23 cellular contexts compared by ENCODE assay signal in the genomic region with DNA sequence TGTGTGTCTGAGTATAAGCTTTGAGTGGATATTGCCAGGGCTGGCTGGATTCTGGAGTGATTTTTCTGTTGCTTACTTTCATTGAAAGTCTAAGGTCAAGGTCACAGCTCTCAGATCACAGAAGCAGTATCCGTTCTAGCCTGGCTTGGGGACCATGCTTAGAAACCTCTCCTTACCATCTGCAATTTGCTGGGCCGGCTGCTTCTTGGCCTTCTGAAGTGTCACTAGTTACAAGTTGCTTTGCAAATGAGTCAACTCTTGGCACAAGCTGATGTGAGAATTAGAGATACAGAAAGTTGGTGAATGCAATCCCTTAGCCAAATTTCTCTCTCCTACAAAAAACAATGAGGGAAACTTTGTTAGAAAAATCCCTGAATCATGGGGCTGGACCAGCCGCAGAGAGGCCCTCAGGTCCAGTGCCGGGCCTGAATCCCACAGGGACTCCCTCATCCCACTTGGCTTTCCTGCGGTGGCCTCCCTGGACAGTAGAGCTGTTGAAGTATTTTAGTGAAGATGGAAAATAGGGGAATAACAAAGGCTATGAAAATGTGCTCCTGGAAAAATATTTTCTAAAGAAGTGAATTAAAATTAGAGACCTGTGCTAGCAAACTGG.
A peak's percentile ranks its signal among the peaks of the same experiment; 100 is the strongest.
DNase-seq lines count a peak whose midpoint lies in the region; ATAC-seq, FAIRE-seq and TF ChIP-seq lines count a peak whose summit lies in the region.
"Had no signal": no experiment of that assay in that cellular context is flagged by ENCODE, and none has a peak within 500 bp of the region (broad histone marks: within the 10 kb centered on the region; RNA-seq: fewer than 3 reads in every experiment).

No MANE protein-coding gene starts in this region.

- TF ChIP-seq CTCF in GM23338 (conservative IDR thresholded peaks at IDR 0.05; ENCODE audit: low read depth in 2 of 2): no peak
- TF ChIP-seq CTCF in GM12878 (IDR thresholded peaks at IDR 0.05 in 2 of 3, conservative IDR thresholded peaks at IDR 0.05 in 1 of 3; ENCODE audit: control insufficient read depth in 2 of 3, extremely low read depth in 1 of 3, insufficient read depth in 1 of 3, low read depth in 3 of 3, low read length in 3 of 3): no peak

- no peaks in the 10 kb centered on the region; the same call in 2 of the 3 replicates for H3K9me3 ChIP-seq in GM12878 (replicated peaks; ENCODE audit: control insufficient read depth, insufficient read depth, low read length)
- no peaks in the 10 kb centered on the region for H3K9me3 ChIP-seq in CD8-positive, alpha-beta memory T cell (ENCODE audit: low read length)
- H3K9me3 ChIP-seq: BE2C, SJSA1, uterus had no signal

- no peak for FAIRE-seq in GM12878 (lab: Jason Lieb, UNC)
- FAIRE-seq: GM12891 had no signal

- H3K4me3 Mint-ChIP-seq in GM23338: no peak overlapping the region
- no peak overlapping the region for H3K4me3 Mint-ChIP-seq in CD8-positive, alpha-beta memory T cell
- H3K4me3 Mint-ChIP-seq: activated CD4-positive, alpha-beta memory T cell treated with anti-CD3 and anti-CD28 coated beads, Interleukin-2, amount 10 ng/mL, durations not matched to agents 7 days and 5 days; activated naive CD4-positive, alpha-beta T cell treated with anti-CD3 and anti-CD28 coated beads, Interleukin-2, amount 50 U/mL, for 24 hours; activated T-cell treated with anti-CD3 and anti-CD28 coated beads, Interleukin-2, amount 50 U/mL, for 24 hours; T-helper 17 cell had no signal

- POLR2A ChIA-PET in GM12878 (lab: Charles Lee): no interaction called here
- POLR2A ChIA-PET in CD8-positive, alpha-beta memory T cell (lab: Charles Lee): no interaction called here

- SMC1A ChIA-PET in GM12878 (lab: Charles Lee; ENCODE audit: uncharacterized antibody, unreplicated experiment): interaction anchor here (0.7 to 2.2 kb wide), 4 partner anchors 12 to 27 kb away, joined by 3 to 6 read pairs (median 4); no protein-coding TSS in a partner anchor

- CTCF ChIA-PET in GM12878 (lab: Yijun Ruan, JAX): interaction anchor here (1.4 to 3.5 kb wide), 2 partner anchors 15 to 41 kb away, joined by 4 to 17 read pairs; no protein-coding TSS in a partner anchor
- CTCF ChIA-PET in CD8-positive, alpha-beta memory T cell (lab: Charles Lee): no interaction called here

- H3K36me3 Mint-ChIP-seq in GM23338 (ENCODE audit: low read depth): no peaks in the 10 kb centered on the region; the same call in 2 of the 3 replicates
- H3K36me3 Mint-ChIP-seq in CD8-positive, alpha-beta memory T cell: no peaks in the 10 kb centered on the region
- H3K36me3 Mint-ChIP-seq: activated naive CD4-positive, alpha-beta T cell treated with anti-CD3 and anti-CD28 coated beads, Interleukin-2, amount 50 U/mL, for 24 hours had no signal

- no peak for ATAC-seq in GM23338
- no peak for ATAC-seq in GM12878
- ATAC-seq in left cardiac atrium: peak; percentile 34 to 69
- ATAC-seq in left lobe of liver: no peak
- ATAC-seq: esophagus mucosa, T-helper 17 cell had no signal

- H2AFZ ChIP-seq in GM23338 (0 out of 2 replicates have a peak overlapping the region, but pooled peaks have one; percentile 78), GM12878 (ENCODE audit: control insufficient read depth, low read depth, low read length) (no peak overlapping the region)
- H2AFZ ChIP-seq: hepatocyte had no signal

- no peaks in the 10 kb centered on the region for H3K27me3 ChIP-seq in GM23338 (ENCODE audit: insufficient read depth)
- H3K27me3 ChIP-seq in GM12878 (replicated peaks in 1 of 2; ENCODE audit: control insufficient read depth in 2 of 2, insufficient read depth in 2 of 2, low read length in 1 of 2): no peaks in the 10 kb centered on the region
- H3K27me3 ChIP-seq in CD8-positive, alpha-beta memory T cell (ENCODE audit: insufficient read depth, low read length, poor library complexity, severe bottlenecking): no peaks in the 10 kb centered on the region
- H3K27me3 ChIP-seq: BE2C, cardiac muscle cell, hepatocyte, SJSA1, uterus had no signal

- no peaks in the 10 kb centered on the region for H3K4me1 Mint-ChIP-seq in GM23338
- no peaks in the 10 kb centered on the region for H3K4me1 Mint-ChIP-seq in CD8-positive, alpha-beta memory T cell
- H3K4me1 Mint-ChIP-seq: activated CD4-positive, alpha-beta memory T cell treated with anti-CD3 and anti-CD28 coated beads, Interleukin-2, amount 10 ng/mL, durations not matched to agents 7 days and 5 days; activated naive CD4-positive, alpha-beta T cell treated with anti-CD3 and anti-CD28 coated beads, Interleukin-2, amount 50 U/mL, for 24 hours; T-helper 17 cell had no signal

- peaks cover under 1% of the 10 kb centered on the region; the same call in 1 of the 2 replicates for H3K9me2 ChIP-seq in GM23338 (ENCODE audit: insufficient read depth)

- DNase-seq in GM23338 (ENCODE audit: low spot score) (no peak), GM12878 (ENCODE audit: low read depth, low spot score) (no peak), left cardiac atrium (no peak), stromal cell of bone marrow (ENCODE audit: low read depth) (peak; percentile 79), left lobe of liver (ENCODE audit: low spot score) (no peak), posterior vena cava (ENCODE audit: low spot score) (no peak)
- no peak for DNase-seq in CD8-positive, alpha-beta memory T cell
- DNase-seq: activated CD4-positive, alpha-beta memory T cell treated with anti-CD3 and anti-CD28 coated beads, Interleukin-2, amount 10 ng/mL, durations not matched to agents 7 days and 5 days; activated T-cell treated with anti-CD3 and anti-CD28 coated beads, Interleukin-2, amount 50 U/mL, for 24 hours; BE2C; Karpas-422; kidney; NCI-H2171; NCI-H69; stimulated activated CD4-positive, alpha-beta T cell treated with anti-CD3 and anti-CD28 coated beads, Interleukin-2, amount 100 ng/mL, for 48 hours; T-helper 17 cell; uterus had no signal

- H3K27ac ChIP-seq in GM23338 (ENCODE audit: low read depth) (no peak overlapping the region), GM12878 (ENCODE audit: control insufficient read depth, insufficient read depth) (no peak overlapping the region)
- H3K27ac ChIP-seq in CD8-positive, alpha-beta memory T cell (ENCODE audit: low read depth, low read length): no peak overlapping the region
- H3K27ac ChIP-seq: cardiac muscle cell, hepatocyte, SJSA1, uterus had no signal

- H3K4me3 ChIP-seq in GM23338 (no peak overlapping the region), GM12878 (no peak overlapping the region)
- no peak overlapping the region for H3K4me3 ChIP-seq in CD8-positive, alpha-beta memory T cell (ENCODE audit: low read length)
- H3K4me3 ChIP-seq: cardiac muscle cell, hepatocyte, SJSA1, uterus had no signal

- peaks cover 3% of the 10 kb centered on the region for H3K9me3 Mint-ChIP-seq in GM23338
- H3K9me3 Mint-ChIP-seq in CD8-positive, alpha-beta memory T cell: peaks cover 0 to 4% (median 1%) of the 10 kb centered on the region in 5 donors

- no peak for TF ChIP-seq EP300 in GM12878 (IDR thresholded peaks at IDR 0.05; ENCODE audit: borderline replicate concordance in 1 of 2, control insufficient read depth in 1 of 2, low read depth in 2 of 2, low read length in 2 of 2)

- no peak overlapping the region for H3K4me2 ChIP-seq in GM23338
- no peak overlapping the region for H3K4me2 ChIP-seq in GM12878 (ENCODE audit: control insufficient read depth, insufficient read depth)
- H3K4me2 ChIP-seq: hepatocyte had no signal

- no peaks in the 10 kb centered on the region for H3K27me3 Mint-ChIP-seq in GM23338 (ENCODE audit: insufficient read depth, low read depth, poor library complexity)
- peaks cover 4 to 47% of the 10 kb centered on the region in 2 donors for H3K27me3 Mint-ChIP-seq in CD8-positive, alpha-beta memory T cell

- no peak for TF ChIP-seq RAD21 in GM12878 (IDR thresholded peaks at IDR 0.05; ENCODE audit: insufficient read depth, low read depth, low read length)

- in situ Hi-C loops in GM12878 (cut with MboI): loop anchor here (10.0 kb wide), 1 partner anchor 429 kb away; no protein-coding TSS in a partner anchor

- RAD21 ChIA-PET in GM12878 (lab: Charles Lee; ENCODE audit: unreplicated experiment): no interaction called here

- intact Hi-C loops in GM12878 (cut with micrococcal nuclease; ENCODE audit: unreplicated experiment) (no loop called here), left cardiac atrium (cut with DNase I) (no loop called here), posterior vena cava (cut with DNase I) (no loop called here)

- no TSS peak for BruUV-seq in GM12878 (replicated peaks; lab: Mats Ljungman, UMichigan)

- no peaks in the 10 kb centered on the region for H3F3A ChIP-seq in GM23338 (replicated peaks; ENCODE audit: low read depth)

- no peak overlapping the region for H3K9ac ChIP-seq in GM12878 (ENCODE audit: control insufficient read depth, insufficient read depth, low read length)

- H3K79me2 ChIP-seq in GM23338 (replicated peaks; ENCODE audit: insufficient read depth) (no peaks in the 10 kb centered on the region), GM12878 (ENCODE audit: control insufficient read depth, insufficient read depth, low read length) (no peaks in the 10 kb centered on the region)
- H3K79me2 ChIP-seq: hepatocyte had no signal

- no peak for TF ChIP-seq POLR2A in GM12878 (IDR thresholded peaks at IDR 0.05; ENCODE audit: low read depth, low read length)

- H3K4me1 ChIP-seq in GM23338 (ENCODE audit: insufficient read depth): no peaks in the 10 kb centered on the region
- H3K4me1 ChIP-seq in GM12878 (ENCODE audit: control insufficient read depth, insufficient read depth, low read length): no peaks in the 10 kb centered on the region
- H3K4me1 ChIP-seq in CD8-positive, alpha-beta memory T cell (ENCODE audit: insufficient read depth, low read length): no peaks in the 10 kb centered on the region
- H3K4me1 ChIP-seq: BE2C, SJSA1, uterus had no signal

- H3K36me3 ChIP-seq in GM23338 (ENCODE audit: insufficient read depth) (no peaks in the 10 kb centered on the region), GM12878 (ENCODE audit: control insufficient read depth in 2 of 2, insufficient read depth in 2 of 2, low read length in 1 of 2) (no peaks in the 10 kb centered on the region)
- H3K36me3 ChIP-seq in CD8-positive, alpha-beta memory T cell (ENCODE audit: insufficient read depth, low read length): no peaks in the 10 kb centered on the region
- H3K36me3 ChIP-seq: BE2C, cardiac muscle cell, SJSA1, uterus had no signal

- WGBS in GM12878 (ENCODE audit: insufficient coverage, insufficient replicate concordance, low lambda C conversion rate, missing lambda C conversion rate): 50% methylated on average over 5 of the region's 5 CpGs

- no peak overlapping the region for H3K27ac Mint-ChIP-seq in GM23338
- H3K27ac Mint-ChIP-seq in CD8-positive, alpha-beta memory T cell: no peak overlapping the region
- H3K27ac Mint-ChIP-seq: activated CD4-positive, alpha-beta memory T cell treated with anti-CD3 and anti-CD28 coated beads, Interleukin-2, amount 10 ng/mL, durations not matched to agents 7 days and 5 days; activated naive CD4-positive, alpha-beta T cell treated with anti-CD3 and anti-CD28 coated beads, Interleukin-2, amount 50 U/mL, for 24 hours; activated T-cell treated with anti-CD3 and anti-CD28 coated beads, Interleukin-2, amount 50 U/mL, for 24 hours; T-helper 17 cell had no signal

- H4K20me1 ChIP-seq in GM23338 (replicated peaks; ENCODE audit: insufficient read depth): no peaks in the 10 kb centered on the region
- no peaks in the 10 kb centered on the region for H4K20me1 ChIP-seq in GM12878 (ENCODE audit: control insufficient read depth, insufficient read depth)

TF ChIP-seq in GM23338, 12 proteins besides CTCF, POLR2A, EP300 and RAD21 (continues in another document):
- no peak for TF ChIP-seq POLR2AphosphoS5 (IDR thresholded peaks at IDR 0.05; ENCODE audit: low read depth)

Comparison
In these comparisons a context has a peak if more than half of its experiments do, and no peak if none do; other contexts are left out.
1. ATAC-seq: peak in left cardiac atrium (2 of 2); none in GM23338 (single experiment), GM12878 (single experiment) and left lobe of liver (single experiment).